In the genomic region with DNA sequence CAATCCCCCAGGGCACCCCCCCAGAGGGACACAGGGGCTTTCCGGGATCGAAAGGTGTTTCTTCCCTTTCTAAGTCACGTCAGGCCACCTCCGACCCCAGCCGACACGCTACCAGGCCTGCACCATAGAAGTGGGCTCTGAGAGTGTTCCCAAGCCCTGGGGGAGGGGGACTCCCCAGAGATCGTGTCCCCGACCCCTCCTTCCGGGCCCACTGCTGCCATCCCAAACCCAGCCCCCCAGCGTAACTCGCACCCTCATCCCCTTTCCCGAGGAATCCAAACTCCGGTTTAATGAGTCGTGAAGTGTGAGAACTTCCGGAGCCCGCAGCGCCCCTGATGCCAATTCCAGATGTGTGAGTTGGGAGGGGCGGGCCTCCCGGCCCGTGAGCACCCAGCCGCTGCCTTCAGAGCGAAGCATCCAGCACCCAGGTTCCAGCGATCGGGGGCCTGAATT, we compare ENCODE assay signal across 25 cellular contexts. TPM values are rescaled to one million over a fixed set of nuclear protein-coding genes. Genes with fewer than 3 reads are reported as not detected.
DNase-seq lines count a peak whose midpoint lies in the region; ATAC-seq, FAIRE-seq and TF ChIP-seq lines count a peak whose summit lies in the region.
"Had no signal": no experiment of that assay in that cellular context is flagged by ENCODE, and none has a peak within 500 bp of the region (broad histone marks: within the 10 kb centered on the region; RNA-seq: fewer than 3 reads in every experiment).

No MANE protein-coding gene starts in this region.

- H2BK12ac ChIP-seq in neuronal stem cell (ENCODE audit: low read length) = no peak overlapping the region

- no peak overlapping the region for H3K14ac ChIP-seq in neuronal stem cell (ENCODE audit: low read length)

- H3K27ac ChIP-seq in kidney (ENCODE audit: low read depth in 2 of 2, low read length in 2 of 2) = no peak overlapping the region
- H3K27ac ChIP-seq in neuronal stem cell (replicated peaks; ENCODE audit: low read length) = no peak overlapping the region
- H3K27ac ChIP-seq: BLaER1 had no signal

- no peak overlapping the region for H3K27ac Mint-ChIP-seq in natural killer cell treated with Interleukin-12 subunit alpha and Interleukin-12 subunit beta and Interleukin-15 and Interleukin-18, amount 100 ng/mL, for 72 hours
- peak overlapping the region in 1 of 2 donors; percentile 18 for H3K27ac Mint-ChIP-seq in natural killer cell
- H3K27ac Mint-ChIP-seq: CD8-positive, alpha-beta T cell; HFFc6 had no signal

- no peak overlapping the region for H2BK5ac ChIP-seq in neuronal stem cell (ENCODE audit: low read length)

- intact Hi-C loops in natural killer cell (cut with micrococcal nuclease) = loop anchor here (2.0 to 10.0 kb wide), 2 partner anchors 13 to 1281 kb away; no protein-coding TSS in a partner anchor
- intact Hi-C loops in kidney (cut with DNase I) = no loop called here

- H3K18ac ChIP-seq in neuronal stem cell (ENCODE audit: low read length) = peak overlapping the region; percentile 28

- H2AFZ ChIP-seq in neuronal stem cell (ENCODE audit: low read length) = no peak overlapping the region

- peaks cover 34 to 55% of the 10 kb centered on the region in 2 donors for H3K27me3 Mint-ChIP-seq in natural killer cell treated with Interleukin-12 subunit alpha and Interleukin-12 subunit beta and Interleukin-15 and Interleukin-18, amount 100 ng/mL, for 72 hours
- peaks cover 57 to 58% of the 10 kb centered on the region in 2 donors for H3K27me3 Mint-ChIP-seq in natural killer cell (ENCODE audit: low read depth in 2 of 2)

- no peak overlapping the region for H3K4me3 Mint-ChIP-seq in natural killer cell treated with Interleukin-12 subunit alpha and Interleukin-12 subunit beta and Interleukin-15 and Interleukin-18, amount 100 ng/mL, for 72 hours
- H3K4me3 Mint-ChIP-seq in natural killer cell = no peak overlapping the region
- H3K4me3 Mint-ChIP-seq: CD8-positive, alpha-beta T cell; HFFc6 had no signal

- H4K8ac ChIP-seq in neuronal stem cell (ENCODE audit: low read depth, low read length) = no peak overlapping the region

- H3K4me1 ChIP-seq in kidney (ENCODE audit: control insufficient read depth in 1 of 2, insufficient read depth in 1 of 2, low read depth in 1 of 2, low read length in 2 of 2) = no peaks in the 10 kb centered on the region
- H3K4me1 ChIP-seq in neuronal stem cell (ENCODE audit: control insufficient read depth in 2 of 2, insufficient read depth in 1 of 2, low read depth in 1 of 2, low read length in 2 of 2) = peaks cover 7 to 10% of the 10 kb centered on the region in 2 donors

- H3K4me2 ChIP-seq in neuronal stem cell (ENCODE audit: insufficient read depth, low read length, poor library complexity, severe bottlenecking) = no peak overlapping the region
- H3K4me2 ChIP-seq: BLaER1 had no signal

- H2BK15ac ChIP-seq in neuronal stem cell (ENCODE audit: low read length) = no peak overlapping the region

- no peaks in the 10 kb centered on the region for H3K9me3 ChIP-seq in kidney (ENCODE audit: control insufficient read depth in 1 of 2, low read length in 2 of 2)
- H3K9me3 ChIP-seq in neuronal stem cell (replicated peaks in 1 of 2; ENCODE audit: control insufficient read depth in 2 of 2, insufficient read depth in 1 of 2, low read depth in 1 of 2, low read length in 2 of 2) = peaks cover 2 to 8% of the 10 kb centered on the region in 2 donors
- H3K9me3 ChIP-seq: BLaER1 had no signal

- H3K9me3 Mint-ChIP-seq in natural killer cell treated with Interleukin-12 subunit alpha and Interleukin-12 subunit beta and Interleukin-15 and Interleukin-18, amount 100 ng/mL, for 72 hours = no peaks in the 10 kb centered on the region
- no peaks in the 10 kb centered on the region for H3K9me3 Mint-ChIP-seq in natural killer cell
- H3K9me3 Mint-ChIP-seq: CD8-positive, alpha-beta T cell; HFFc6 had no signal

- ATAC-seq in natural killer cell treated with Interleukin-12 subunit alpha and Interleukin-12 subunit beta and Interleukin-15 and Interleukin-18, amount 100 ng/mL, for 72 hours = no peak
- no peak for ATAC-seq in natural killer cell
- ATAC-seq: CD8-positive, alpha-beta T cell had no signal

- H3K4me3 ChIP-seq in kidney (ENCODE audit: low read length in 2 of 2) (no peak overlapping the region), neuronal stem cell (ENCODE audit: low read length in 2 of 2) (no peak overlapping the region)
- H3K4me3 ChIP-seq: BLaER1 had no signal

- no peaks in the 10 kb centered on the region for H3K36me3 Mint-ChIP-seq in natural killer cell treated with Interleukin-12 subunit alpha and Interleukin-12 subunit beta and Interleukin-15 and Interleukin-18, amount 100 ng/mL, for 72 hours
- H3K36me3 Mint-ChIP-seq in natural killer cell = no peaks in the 10 kb centered on the region
- H3K36me3 Mint-ChIP-seq: CD8-positive, alpha-beta T cell had no signal

- H3K36me3 ChIP-seq in kidney (ENCODE audit: control insufficient read depth in 1 of 2, insufficient read depth in 2 of 2, low read length in 2 of 2) (no peaks in the 10 kb centered on the region), neuronal stem cell (replicated peaks in 1 of 2; ENCODE audit: control insufficient read depth in 2 of 2, insufficient read depth in 2 of 2, low read length in 2 of 2) (no peaks in the 10 kb centered on the region)
- H3K36me3 ChIP-seq: BLaER1 had no signal

- peaks cover 4 to 9% of the 10 kb centered on the region in 2 donors for H3K4me1 Mint-ChIP-seq in natural killer cell treated with Interleukin-12 subunit alpha and Interleukin-12 subunit beta and Interleukin-15 and Interleukin-18, amount 100 ng/mL, for 72 hours (ENCODE audit: low read depth in 2 of 2)
- peaks cover 4 to 17% of the 10 kb centered on the region in 2 donors for H3K4me1 Mint-ChIP-seq in natural killer cell

- no peak overlapping the region for H3K23ac ChIP-seq in neuronal stem cell (ENCODE audit: low read depth, low read length, poor library complexity)

- TF ChIP-seq CTCF in natural killer cell (IDR thresholded peaks at IDR 0.05) (no peak), kidney (IDR thresholded peaks at IDR 0.05; ENCODE audit: borderline replicate concordance, extremely low read depth, insufficient read depth) (no peak), GM20000 (IDR thresholded peaks at IDR 0.05; ENCODE audit: extremely low read depth, missing control alignments) (no peak)

- no CpG with 5 or more reads among the region's 24 CpGs for WGBS in neuronal stem cell (ENCODE audit: extremely low coverage in 2 of 2, insufficient read length in 2 of 2, insufficient replicate concordance in 1 of 2), 2 donors

- H4K91ac ChIP-seq in neuronal stem cell (ENCODE audit: low read depth, low read length, poor library complexity) = no peak overlapping the region

- H2BK120ac ChIP-seq in neuronal stem cell (ENCODE audit: low read depth, low read length) = no peak overlapping the region

- H3K4ac ChIP-seq in neuronal stem cell (ENCODE audit: low read length) = no peak overlapping the region

- H3K9ac ChIP-seq in kidney (ENCODE audit: low read length in 2 of 2) (no peak overlapping the region), neuronal stem cell (ENCODE audit: low read depth, low read length, poor library complexity) (no peak overlapping the region)
- H3K9ac ChIP-seq: BLaER1 had no signal

- H3K27me3 ChIP-seq in neuronal stem cell (ENCODE audit: control insufficient read depth in 3 of 3, insufficient read depth in 3 of 3, low read depth in 1 of 3, low read length in 3 of 3) = peaks cover 67 to 100% (median 96%) of the 10 kb centered on the region in 3 experiments

- H2AK5ac ChIP-seq in neuronal stem cell (ENCODE audit: low read depth, low read length) = peak overlapping the region; percentile 25

- DNase-seq in natural killer cell treated with Interleukin-12 subunit alpha and Interleukin-12 subunit beta and Interleukin-15 and Interleukin-18, amount 100 ng/mL, for 72 hours (ENCODE audit: low spot score) = peak; percentile 59
- DNase-seq in natural killer cell (no peak), kidney (peak; percentile 65), neuronal stem cell (ENCODE audit: low spot score) (no peak), SIG-M5 treated with dmso at 0.1 percent for 504 hours (lab: John Stamatoyannopoulos, UW; ENCODE audit: unreplicated experiment) (no peak), islet precursor cell (no peak), GM20000 (ENCODE audit: low spot score) (no peak), AML-193 (lab: John Stamatoyannopoulos, UW) (no peak)
- DNase-seq: Calu3; CD8-positive, alpha-beta T cell; HFFc6; IMR-90; Karpas-422; NCI-H1417 treated with DMSO at 0.1 percent for 48 hours; NCI-H187 treated with DMSO at 0.1 percent for 48 hours; NCI-H2227 treated with DMSO at 0.1 percent for 48 hours; NCI-H524; SHP77 treated with DMSO at 0.1 percent for 48 hours had no signal

- H3K79me1 ChIP-seq in neuronal stem cell (ENCODE audit: low read depth, low read length) = no peaks in the 10 kb centered on the region

- no peak for FAIRE-seq in kidney (lab: Jason Lieb, UNC)
- FAIRE-seq: A204.1, GM12891, H54 had no signal

RNA-seq across cellular contexts. Expression of a gene that starts 11.3 kb away (rescaled TPM):
- total RNA-seq in natural killer cell treated with Interleukin-12 subunit alpha and Interleukin-12 subunit beta and Interleukin-15 and Interleukin-18, amount 100 ng/mL, for 72 hours = not detected
- not detected for total RNA-seq in natural killer cell
- 2.0 TPM for total RNA-seq in kidney
- polyA plus RNA-seq in kidney (ENCODE audit: insufficient read depth, low read depth, low replicate concordance) = 1.4 TPM
- 0.01 TPM for polyA plus RNA-seq in neuronal stem cell (2013, experiment 1 of 2)
- 0.01 TPM for polyA plus RNA-seq in neuronal stem cell (2013, experiment 2 of 2)
- total RNA-seq: Calu3; CD8-positive, alpha-beta T cell; HFFc6; HT-29; IMR-90; MCF 10A; RPMI7951 had no signal
- polyA plus RNA-seq: IMR-90 had no signal

Comparison
In these comparisons a context has a peak if more than half of its experiments do, and no peak if none do; other contexts are left out.
1. DNase-seq: peak in natural killer cell treated with Interleukin-12 subunit alpha and Interleukin-12 subunit beta and Interleukin-15 and Interleukin-18, amount 100 ng/mL, for 72 hours (single experiment) and kidney (single experiment); none in natural killer cell (single experiment), neuronal stem cell (single experiment), SIG-M5 treated with dmso at 0.1 percent for 504 hours (single experiment), islet precursor cell (single experiment), GM20000 (single experiment) and AML-193 (0 of 2).